ENCODE assay signal across 8 cellular contexts in the genomic region with DNA sequence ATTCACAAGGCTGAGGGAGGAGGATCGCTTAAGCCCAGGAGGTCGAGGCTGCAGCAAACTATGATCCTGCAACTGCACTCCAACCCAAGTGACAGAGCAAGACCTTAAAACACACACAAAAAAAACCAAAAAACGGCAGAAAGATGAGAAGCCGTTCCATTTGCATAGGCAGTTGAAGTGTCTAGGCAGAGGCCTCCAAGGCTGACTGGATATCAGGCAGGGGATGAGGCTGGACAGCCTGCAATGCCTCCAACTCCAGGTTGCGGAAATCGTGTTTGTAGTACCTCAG. TPM values are rescaled to one million over a fixed set of nuclear protein-coding genes. Genes with fewer than 3 reads are reported as not detected.
DNase-seq lines count a peak whose midpoint lies in the region; ATAC-seq and TF ChIP-seq lines count a peak whose summit lies in the region.

No MANE protein-coding gene starts in this region.

- no peak for DNase-seq in Calu3
- DNase-seq in PC-9, result no peak
- no peak for DNase-seq in epithelial cell of esophagus (ENCODE audit: low read depth)
- no peak for DNase-seq in trophoblast cell
- DNase-seq in AG08395 (ENCODE audit: low spot score), result no peak
- DNase-seq in G401 (ENCODE audit: low spot score), result no peak
- DNase-seq in NCI-H1436 (lab: John Stamatoyannopoulos, UW), result no peak

- no peak overlapping the region for H2BK5ac ChIP-seq in trophoblast cell (ENCODE audit: low read depth, low read length, poor library complexity)

- H2AK5ac ChIP-seq in trophoblast cell (ENCODE audit: low read length), result no peak overlapping the region

- no CpG with 5 or more reads among the region's 6 CpGs for WGBS in trophoblast cell (ENCODE audit: extremely low coverage, insufficient coverage, insufficient read length)

- peaks cover 5% of the 10 kb centered on the region; the same call in 1 of the 2 replicates for H3K9me3 ChIP-seq in PC-9 (ENCODE audit: insufficient read depth, low read depth)
- no peaks in the 10 kb centered on the region for H3K9me3 ChIP-seq in trophoblast cell (ENCODE audit: insufficient read depth, low read depth, low read length)

- no peak overlapping the region for H2BK12ac ChIP-seq in trophoblast cell (ENCODE audit: low read length)

- H3K4me3 Mint-ChIP-seq in Calu3 (ENCODE audit: low read depth, unreplicated experiment), result peak overlapping the region; percentile 94

- peak overlapping the region; percentile 100 for H3K27ac Mint-ChIP-seq in Calu3 (ENCODE audit: unreplicated experiment)

- BruUV-seq in Calu3 (replicated peaks; lab: Mats Ljungman, UMichigan), result no TSS peak
- no TSS peak for BruUV-seq in PC-9 (replicated peaks; lab: Mats Ljungman, UMichigan)

- H3K4ac ChIP-seq in trophoblast cell (ENCODE audit: low read depth, low read length), result no peak overlapping the region

- no peak overlapping the region for H3K9ac ChIP-seq in trophoblast cell (ENCODE audit: low read length)

- ATAC-seq in GM21723 (IDR thresholded peaks at IDR 0.05; ENCODE audit: unreplicated experiment), result no peak

- POLR2A ChIA-PET in PC-9 (lab: Charles Lee; ENCODE audit: unreplicated experiment), result no interaction called here

- H3K27me3 ChIP-seq in PC-9 (ENCODE audit: insufficient read depth, low read depth) (no peaks in the 10 kb centered on the region), trophoblast cell (ENCODE audit: insufficient read depth, low read length) (no peaks in the 10 kb centered on the region)

- no peak overlapping the region for H4K91ac ChIP-seq in trophoblast cell (ENCODE audit: low read depth, low read length)

- H3K4me2 ChIP-seq in PC-9 (peak overlapping the region; percentile 75), trophoblast cell (ENCODE audit: low read length) (peak overlapping the region; percentile 83)

- H3K79me2 ChIP-seq in PC-9 (ENCODE audit: low read depth) (peaks cover 16% of the 10 kb centered on the region), trophoblast cell (ENCODE audit: control insufficient read depth, insufficient read depth, low read length, poor library complexity) (peaks cover 9% of the 10 kb centered on the region)

- intact Hi-C loops in Calu3 (cut with micrococcal nuclease; ENCODE audit: unreplicated experiment) (loop anchor here (5.0 kb wide), 1 partner anchor 159 kb away; the partner anchor contains the start of genes CFAP119 and RNF40), PC-9 (cut with micrococcal nuclease; ENCODE audit: unreplicated experiment) (loop anchor here (1.0 to 2.0 kb wide), 2 partner anchors 19 to 77 kb away; no protein-coding TSS in a partner anchor)

- peaks cover 17% of the 10 kb centered on the region for H3K79me1 ChIP-seq in trophoblast cell (ENCODE audit: low read length)

- TF ChIP-seq CTCF in Calu3 (IDR thresholded peaks at IDR 0.05; ENCODE audit: unreplicated experiment) (no peak), PC-9 (conservative IDR thresholded peaks at IDR 0.05) (no peak), epithelial cell of esophagus (IDR thresholded peaks at IDR 0.05; ENCODE audit: insufficient read depth, low read depth, low read length, missing control alignments) (no peak)

- peak overlapping the region; percentile 80; the same call in 1 of the 2 replicates for H2AFZ ChIP-seq in PC-9
- no peak overlapping the region for H2AFZ ChIP-seq in trophoblast cell (ENCODE audit: insufficient read depth, low read length, poor library complexity)

- H3K18ac ChIP-seq in trophoblast cell (ENCODE audit: low read length), result no peak overlapping the region

- H3K4me1 ChIP-seq in PC-9 (replicated peaks; ENCODE audit: insufficient read depth) (no peaks in the 10 kb centered on the region; the same call in 1 of the 2 replicates), trophoblast cell (ENCODE audit: control insufficient read depth in 1 of 2, insufficient read depth in 2 of 2, low read length in 2 of 2) (peaks cover 4 to 5% of the 10 kb centered on the region in 2 experiments)

- peaks cover 4% of the 10 kb centered on the region for H4K20me1 ChIP-seq in PC-9 (ENCODE audit: insufficient read depth)

- CTCF ChIA-PET in Calu3 (lab: Charles Lee), result no interaction called here
- CTCF ChIA-PET in PC-9 (lab: Charles Lee), result interaction anchor here (0.7 kb wide), 1 partner anchor 75 kb away, joined by 9 read pairs; no protein-coding TSS in a partner anchor

- H4K12ac ChIP-seq in trophoblast cell (ENCODE audit: low read depth, low read length), result no peak overlapping the region

- peaks cover 7% of the 10 kb centered on the region; the same call in 1 of the 2 replicates for H3F3A ChIP-seq in PC-9 (ENCODE audit: insufficient read depth, low read depth)

- H3K4me3 ChIP-seq in PC-9 (peak overlapping the region; percentile 63; the same call in 1 of the 2 replicates), epithelial cell of esophagus (ENCODE audit: low read length) (peak overlapping the region; percentile 63), trophoblast cell (ENCODE audit: low read depth, low read length) (no peak overlapping the region)

- in situ Hi-C loops in G401 (cut with HindIII; ENCODE audit: low sequenced_read_pairs), result no loop called here

- H3K36me3 Mint-ChIP-seq in Calu3 (ENCODE audit: insufficient read depth, unreplicated experiment), result peaks cover 45% of the 10 kb centered on the region

- no peak overlapping the region for H3K14ac ChIP-seq in trophoblast cell (ENCODE audit: low read length)

- H3K27ac ChIP-seq in PC-9 (no peak overlapping the region), trophoblast cell (ENCODE audit: low read depth, low read length) (no peak overlapping the region)

- no peak overlapping the region for H3K23ac ChIP-seq in trophoblast cell (ENCODE audit: low read length)

- H2BK120ac ChIP-seq in trophoblast cell (ENCODE audit: insufficient read depth, low read length, poor library complexity), result no peak overlapping the region

- no peaks in the 10 kb centered on the region for H3K27me3 Mint-ChIP-seq in Calu3 (ENCODE audit: unreplicated experiment)

- no peaks in the 10 kb centered on the region for H3K9me3 Mint-ChIP-seq in Calu3 (ENCODE audit: low read depth, unreplicated experiment)

- peaks cover 25% of the 10 kb centered on the region for H3K4me1 Mint-ChIP-seq in Calu3 (ENCODE audit: low read depth, unreplicated experiment)

- no peak overlapping the region for H4K8ac ChIP-seq in trophoblast cell (ENCODE audit: low read depth, low read length)

- no peaks in the 10 kb centered on the region for H3K36me3 ChIP-seq in PC-9 (ENCODE audit: low read depth)
- peaks cover 8 to 10% of the 10 kb centered on the region in 2 experiments for H3K36me3 ChIP-seq in trophoblast cell (ENCODE audit: control insufficient read depth in 1 of 2, insufficient read depth in 2 of 2, low read length in 2 of 2)

- no peaks in the 10 kb centered on the region for H3K9me2 ChIP-seq in PC-9 (ENCODE audit: insufficient read depth)

RNA-seq across cellular contexts. Expression of gene FBXL19, which starts 2.0 kb away (rescaled TPM):
- total RNA-seq in Calu3 (2022), result 43.2 and 45.7 TPM in 2 replicates
- total RNA-seq in PC-9 (2021), result 70.8 and 72.7 TPM in 2 replicates
- polyA plus RNA-seq in trophoblast cell (2013), result 36.4 and 36.8 TPM in 2 replicates
- total RNA-seq in G401 (2014; rRNA removed; shearing (Covaris generic)), result 67.1 and 85.6 TPM in 2 replicates

RNA-seq across cellular contexts. Expression of gene CTF1, which starts 25.0 kb away (rescaled TPM):
- total RNA-seq in Calu3 (2022), result 1.9 and 2.3 TPM in 2 replicates
- total RNA-seq in PC-9 (2021), result 11.6 and 17.0 TPM in 2 replicates
- polyA plus RNA-seq in trophoblast cell (2013), result 6.0 and 6.4 TPM in 2 replicates
- total RNA-seq in G401 (2014; rRNA removed; shearing (Covaris generic)), result 2.1 and 2.4 TPM in 2 replicates

RNA-seq across cellular contexts. Expression of gene ORAI3, which starts 27.5 kb away (rescaled TPM):
- total RNA-seq in Calu3 (2022) (14.7 and 15.4 TPM in 2 replicates), PC-9 (2021) (40.7 and 43.5 TPM in 2 replicates)
- polyA plus RNA-seq in trophoblast cell (2013), result 14.3 and 15.9 TPM in 2 replicates
- 57.6 and 62.8 TPM in 2 replicates for total RNA-seq in G401 (2014; rRNA removed; shearing (Covaris generic))

RNA-seq across cellular contexts. Expression of gene BCL7C, which starts 27.5 kb away (rescaled TPM):
- total RNA-seq in Calu3 (2022), result 22.5 and 26.6 TPM in 2 replicates
- total RNA-seq in PC-9 (2021), result 59.3 and 66.9 TPM in 2 replicates
- polyA plus RNA-seq in trophoblast cell (2013), result 28.8 TPM in 2 replicates
- total RNA-seq in G401 (2014; rRNA removed; shearing (Covaris generic)), result 58.1 and 89.3 TPM in 2 replicates

RNA-seq across cellular contexts. Expression of gene SETD1A, which starts 36.2 kb away (rescaled TPM):
- total RNA-seq in Calu3 (2022) (28.8 and 30.5 TPM in 2 replicates), PC-9 (2021) (29.6 and 33.2 TPM in 2 replicates)
- 14.9 and 15.0 TPM in 2 replicates for polyA plus RNA-seq in trophoblast cell (2013)
- 0.51 and 1.1 TPM in 2 replicates for total RNA-seq in G401 (2014; rRNA removed; shearing (Covaris generic))
